In the genomic region with DNA sequence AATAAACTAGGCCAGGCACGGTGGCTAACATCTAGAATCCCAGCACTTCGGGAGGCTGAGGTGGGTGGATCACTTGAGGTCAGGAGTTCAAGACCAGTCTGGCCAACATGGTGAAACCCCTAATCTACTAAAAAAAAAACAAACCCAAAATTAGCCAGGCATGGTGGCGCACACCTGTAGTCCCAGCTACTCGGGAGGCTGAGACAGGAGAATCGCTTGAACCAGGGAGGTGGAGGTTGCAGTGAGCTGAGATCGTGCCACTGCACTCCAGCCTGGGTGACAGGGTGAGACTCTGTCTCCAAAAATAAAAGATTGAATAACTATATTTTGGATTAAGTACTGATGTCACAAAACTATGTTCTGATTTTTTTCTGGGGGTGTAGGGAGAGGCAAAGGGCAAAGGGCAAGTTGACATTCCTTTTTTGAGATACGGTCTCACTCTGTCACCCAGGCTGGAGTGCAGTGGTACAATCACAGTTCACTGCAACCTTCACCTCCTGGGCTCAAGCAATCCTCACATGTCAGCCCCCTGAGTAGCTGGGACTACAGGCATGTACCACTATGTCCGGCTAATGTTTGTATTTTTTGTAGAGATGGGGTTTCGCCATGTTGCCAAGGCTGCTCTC, we compare ENCODE assay signal across 8 cellular contexts.
DNase-seq lines count a peak whose midpoint lies in the region; ATAC-seq, FAIRE-seq and TF ChIP-seq lines count a peak whose summit lies in the region.
"Not testable (repeated sequence)": the region's sequence is repeated elsewhere in the genome, so short reads cannot be mapped to it uniquely, and the experiment has no call there.

No MANE protein-coding gene starts in this region.

- not testable (repeated sequence) for H3K79me1 ChIP-seq in mesenchymal stem cell (replicated peaks; ENCODE audit: low read length, poor library complexity, severe bottlenecking); neuronal stem cell (ENCODE audit: low read depth, low read length)

- peak overlapping the region; percentile 94 to 99 for H3K18ac ChIP-seq in mesenchymal stem cell (ENCODE audit: low read depth in 1 of 2, low read length in 2 of 2)
- H3K18ac ChIP-seq in neuronal stem cell (ENCODE audit: low read length): not testable (repeated sequence)

- peak overlapping the region; percentile 100 for H3K4ac ChIP-seq in mesenchymal stem cell (ENCODE audit: low read depth in 1 of 2, low read length in 2 of 2)
- H3K4ac ChIP-seq in neuronal stem cell (ENCODE audit: low read length): not testable (repeated sequence)

- not testable (repeated sequence) for H2AFZ ChIP-seq in PC-9; astrocyte (ENCODE audit: low read depth, low read length); fibroblast of lung (ENCODE audit: low read length); mesenchymal stem cell (ENCODE audit: low read depth, low read length); neuronal stem cell (ENCODE audit: low read length)

- H2BK120ac ChIP-seq in mesenchymal stem cell (ENCODE audit: low read depth, low read length) (peak overlapping the region; percentile 98), neuronal stem cell (ENCODE audit: low read depth, low read length) (peak overlapping the region; percentile 4)

- H3K36me3 Mint-ChIP-seq in Caco-2 (ENCODE audit: insufficient read depth, unreplicated experiment): peaks cover 12% of the 10 kb centered on the region
- not testable (repeated sequence) for H3K36me3 Mint-ChIP-seq in astrocyte (ENCODE audit: low read depth, unreplicated experiment)

- H2AK5ac ChIP-seq in mesenchymal stem cell (ENCODE audit: low read length, severe bottlenecking): peak overlapping the region; percentile 99
- H2AK5ac ChIP-seq in neuronal stem cell (ENCODE audit: low read depth, low read length): not testable (repeated sequence)

- H3K36me3 ChIP-seq in Caco-2 (ENCODE audit: control insufficient read depth, insufficient read depth, low read length); PC-9 (ENCODE audit: low read depth); astrocyte (ENCODE audit: insufficient read depth, low read length); fibroblast of lung (ENCODE audit: control insufficient read depth, insufficient read depth, low read length); mesenchymal stem cell (ENCODE audit: control insufficient read depth in 1 of 2, insufficient read depth in 2 of 2, low read depth in 1 of 2, low read length in 2 of 2); neuronal stem cell (replicated peaks in 1 of 2; ENCODE audit: control insufficient read depth in 2 of 2, insufficient read depth in 2 of 2, low read length in 2 of 2); upper lobe of left lung: not testable (repeated sequence)

- not testable (repeated sequence) for ATAC-seq in A549; upper lobe of left lung (ENCODE audit: low FRiP score in 2 of 2)

- peak overlapping the region; percentile 92 for H4K8ac ChIP-seq in mesenchymal stem cell (ENCODE audit: low read length)
- H4K8ac ChIP-seq in neuronal stem cell (ENCODE audit: low read depth, low read length): not testable (repeated sequence)

- peak overlapping the region; percentile 57 for H2BK15ac ChIP-seq in mesenchymal stem cell (ENCODE audit: low read depth, poor library complexity, severe bottlenecking)
- H2BK15ac ChIP-seq in neuronal stem cell (ENCODE audit: low read length): not testable (repeated sequence)

- H3K23ac ChIP-seq in mesenchymal stem cell (ENCODE audit: low read length in 2 of 2); neuronal stem cell (ENCODE audit: low read depth, low read length, poor library complexity): not testable (repeated sequence)

- not testable (repeated sequence) for TF ChIP-seq EP300 in A549 (IDR thresholded peaks at IDR 0.05); upper lobe of left lung (IDR thresholded peaks at IDR 0.05)

- peak overlapping the region; percentile 75 for H3K4me2 ChIP-seq in A549
- H3K4me2 ChIP-seq in PC-9: peak overlapping the region; percentile 36
- peak overlapping the region; percentile 71 for H3K4me2 ChIP-seq in astrocyte (ENCODE audit: low read length)
- not testable (repeated sequence) for H3K4me2 ChIP-seq in fibroblast of lung (ENCODE audit: extremely low read depth, insufficient read depth, low read length); mesenchymal stem cell (ENCODE audit: low read length, poor library complexity, severe bottlenecking); neuronal stem cell (ENCODE audit: insufficient read depth, low read length, poor library complexity, severe bottlenecking)

- DNase-seq in A549 (ENCODE audit: low read depth in 1 of 2, low spot score in 1 of 2); Caco-2; PC-9; astrocyte (ENCODE audit: low read depth); fibroblast of lung (ENCODE audit: low read depth in 2 of 2); mesenchymal stem cell; neuronal stem cell (ENCODE audit: low spot score); upper lobe of left lung: not testable (repeated sequence)

- H4K91ac ChIP-seq in mesenchymal stem cell (ENCODE audit: low read length): peak overlapping the region; percentile 99
- H4K91ac ChIP-seq in neuronal stem cell (ENCODE audit: low read depth, low read length, poor library complexity): not testable (repeated sequence)

- CTCF ChIA-PET in A549 (lab: Yijun Ruan, JAX) (interaction anchor here (0.6 to 1.2 kb wide), 4 partner anchors 23 to 96 kb away, joined by 3 to 5 read pairs (median 4); no protein-coding TSS in a partner anchor), Caco-2 (lab: Charles Lee) (interaction anchor here (0.6 kb wide), 1 partner anchor 16 kb away, joined by 3 read pairs; no protein-coding TSS in a partner anchor), PC-9 (lab: Charles Lee) (interaction anchor here (0.6 kb wide), 1 partner anchor 743 kb away, joined by 3 read pairs; no protein-coding TSS in a partner anchor)

- H3K9ac ChIP-seq in astrocyte (ENCODE audit: low read length) (peak overlapping the region; percentile 34), mesenchymal stem cell (ENCODE audit: low read length) (peak overlapping the region; percentile 60)
- not testable (repeated sequence) for H3K9ac ChIP-seq in fibroblast of lung (ENCODE audit: insufficient read depth, low read length); neuronal stem cell (ENCODE audit: low read depth, low read length, poor library complexity)

- H3K27me3 ChIP-seq in Caco-2 (replicated peaks; ENCODE audit: control insufficient read depth, insufficient read depth, low read length); PC-9 (ENCODE audit: insufficient read depth, low read depth); astrocyte (ENCODE audit: insufficient read depth, low read length); fibroblast of lung (ENCODE audit: control insufficient read depth, insufficient read depth, low read length); mesenchymal stem cell (ENCODE audit: control insufficient read depth in 1 of 2, insufficient read depth in 1 of 2, low read length in 2 of 2); neuronal stem cell (ENCODE audit: control insufficient read depth in 3 of 3, insufficient read depth in 3 of 3, low read depth in 1 of 3, low read length in 3 of 3); upper lobe of left lung: not testable (repeated sequence)

- POLR2A ChIA-PET in A549 (lab: Yijun Ruan, JAX); Caco-2 (lab: Charles Lee); PC-9 (lab: Charles Lee; ENCODE audit: unreplicated experiment): not testable (repeated sequence)

- not testable (repeated sequence) for FAIRE-seq in A549 (lab: Jason Lieb, UNC); astrocyte (lab: Jason Lieb, UNC)

- H3K27ac Mint-ChIP-seq in Caco-2 (ENCODE audit: unreplicated experiment): peak overlapping the region; percentile 99
- not testable (repeated sequence) for H3K27ac Mint-ChIP-seq in astrocyte (ENCODE audit: unreplicated experiment)

- not testable (repeated sequence) for TF ChIP-seq RAD21 in A549 (conservative IDR thresholded peaks at IDR 0.05 in 1 of 2, IDR thresholded peaks at IDR 0.05 in 1 of 2)

- H3K4me3 ChIP-seq in A549; Caco-2 (ENCODE audit: low read depth, low read length); PC-9; astrocyte (ENCODE audit: insufficient read depth, low read depth, low read length); fibroblast of lung (replicated peaks in 1 of 4; ENCODE audit: control extremely low read depth in 1 of 4, insufficient read depth in 1 of 4, low read depth in 3 of 4, low read length in 4 of 4); mesenchymal stem cell (ENCODE audit: insufficient read depth in 1 of 2, low read depth in 1 of 2, low read length in 2 of 2); neuronal stem cell (ENCODE audit: low read length in 2 of 2); upper lobe of left lung: not testable (repeated sequence)

- not testable (repeated sequence) for H3K79me2 ChIP-seq in PC-9 (ENCODE audit: low read depth); astrocyte (ENCODE audit: insufficient read depth, low read length); fibroblast of lung (ENCODE audit: control insufficient read depth, insufficient read depth, low read length)

- H3K4me1 Mint-ChIP-seq in Caco-2 (ENCODE audit: low read depth, unreplicated experiment) (peaks cover 21% of the 10 kb centered on the region), astrocyte (ENCODE audit: low read depth, unreplicated experiment) (peaks cover 20% of the 10 kb centered on the region)

- intact Hi-C loops in Caco-2 (cut with micrococcal nuclease; ENCODE audit: unreplicated experiment): loop anchor here (5.0 kb wide), 1 partner anchor 80 kb away; no protein-coding TSS in a partner anchor
- intact Hi-C loops in PC-9 (cut with micrococcal nuclease; ENCODE audit: unreplicated experiment): loop anchor here (2.0 kb wide), 1 partner anchor 20 kb away; no protein-coding TSS in a partner anchor

- H4K20me1 ChIP-seq in PC-9 (ENCODE audit: insufficient read depth); astrocyte (ENCODE audit: insufficient read depth, low read length); fibroblast of lung (ENCODE audit: control insufficient read depth, extremely low read depth, insufficient read depth, low read length): not testable (repeated sequence)

- not testable (repeated sequence) for H3K9me3 Mint-ChIP-seq in Caco-2 (ENCODE audit: unreplicated experiment); astrocyte (ENCODE audit: unreplicated experiment)

- H3K4me3 Mint-ChIP-seq in Caco-2 (ENCODE audit: unreplicated experiment): peak overlapping the region; percentile 65
- not testable (repeated sequence) for H3K4me3 Mint-ChIP-seq in astrocyte (ENCODE audit: unreplicated experiment)

- H3K27ac ChIP-seq in A549 (peak overlapping the region; percentile 90 to 96), PC-9 (peak overlapping the region; percentile 84), astrocyte (ENCODE audit: low read depth, low read length) (peak overlapping the region; percentile 71), fibroblast of lung (ENCODE audit: insufficient read depth, low read length) (peak overlapping the region; percentile 78), mesenchymal stem cell (ENCODE audit: low read length, poor library complexity, severe bottlenecking) (peak overlapping the region; percentile 94), upper lobe of left lung (peak overlapping the region in 3 of 4 donors; percentile 67 to 70 (median 69))
- H3K27ac ChIP-seq in neuronal stem cell (replicated peaks; ENCODE audit: low read length): not testable (repeated sequence)

- not testable (repeated sequence) for BruUV-seq in Caco-2 (replicated peaks; lab: Mats Ljungman, UMichigan); PC-9 (replicated peaks; lab: Mats Ljungman, UMichigan)

- peak overlapping the region; percentile 91 to 99 for H2BK12ac ChIP-seq in mesenchymal stem cell (ENCODE audit: low read length in 2 of 2)
- not testable (repeated sequence) for H2BK12ac ChIP-seq in neuronal stem cell (ENCODE audit: low read length)

- H3K27me3 Mint-ChIP-seq in Caco-2 (ENCODE audit: insufficient read depth, unreplicated experiment); astrocyte (ENCODE audit: low read depth, unreplicated experiment): not testable (repeated sequence)

- peak overlapping the region in 1 of 2 experiments; percentile 55 for H3K14ac ChIP-seq in mesenchymal stem cell (ENCODE audit: low read length in 2 of 2)
- H3K14ac ChIP-seq in neuronal stem cell (ENCODE audit: low read length): not testable (repeated sequence)

- TF ChIP-seq CTCF in A549 (IDR thresholded peaks at IDR 0.05); Caco-2 (IDR thresholded peaks at IDR 0.05; ENCODE audit: insufficient read depth in 1 of 2, low read depth in 1 of 2, low read length in 1 of 2, severe bottlenecking in 1 of 2, unreplicated experiment in 1 of 2); PC-9 (conservative IDR thresholded peaks at IDR 0.05); astrocyte (IDR thresholded peaks at IDR 0.05; ENCODE audit: insufficient read depth, low read depth, low read length); fibroblast of lung (conservative IDR thresholded peaks at IDR 0.05 in 1 of 2, IDR thresholded peaks at IDR 0.05 in 1 of 2; ENCODE audit: low read depth in 1 of 2, low read length in 2 of 2); upper lobe of left lung (IDR thresholded peaks at IDR 0.05): not testable (repeated sequence)

- not testable (repeated sequence) for H2BK5ac ChIP-seq in mesenchymal stem cell (ENCODE audit: low read depth, low read length, poor library complexity, severe bottlenecking); neuronal stem cell (ENCODE audit: low read length)

- not testable (repeated sequence) for H3K9me3 ChIP-seq in A549; Caco-2; PC-9 (ENCODE audit: insufficient read depth, low read depth); astrocyte (ENCODE audit: insufficient read depth, low read depth, low read length); fibroblast of lung (ENCODE audit: control insufficient read depth, insufficient read depth, low read depth, low read length); mesenchymal stem cell (ENCODE audit: control insufficient read depth, low read length); neuronal stem cell (replicated peaks in 1 of 2; ENCODE audit: control insufficient read depth in 2 of 2, insufficient read depth in 1 of 2, low read depth in 1 of 2, low read length in 2 of 2); upper lobe of left lung

- peaks cover 40% of the 10 kb centered on the region for H3K4me1 ChIP-seq in A549
- H3K4me1 ChIP-seq in Caco-2: peaks cover 33% of the 10 kb centered on the region
- H3K4me1 ChIP-seq in PC-9 (replicated peaks; ENCODE audit: insufficient read depth): peaks cover 34% of the 10 kb centered on the region
- peaks cover 17% of the 10 kb centered on the region for H3K4me1 ChIP-seq in astrocyte (ENCODE audit: insufficient read depth, low read length)
- H3K4me1 ChIP-seq in fibroblast of lung (ENCODE audit: control insufficient read depth, extremely low read depth, insufficient read depth, low read length): peaks cover 12% of the 10 kb centered on the region
- H3K4me1 ChIP-seq in mesenchymal stem cell (ENCODE audit: control insufficient read depth, insufficient read depth, low read depth, low read length): not testable (repeated sequence)
- peaks cover 8 to 14% of the 10 kb centered on the region in 2 donors for H3K4me1 ChIP-seq in neuronal stem cell (ENCODE audit: control insufficient read depth in 2 of 2, insufficient read depth in 1 of 2, low read depth in 1 of 2, low read length in 2 of 2)
- H3K4me1 ChIP-seq in upper lobe of left lung: peaks cover 11 to 24% (median 18%) of the 10 kb centered on the region in 4 donors

- peaks cover 32% of the 10 kb centered on the region for H3F3A ChIP-seq in PC-9 (ENCODE audit: insufficient read depth, low read depth)

- H3K9me2 ChIP-seq in PC-9 (ENCODE audit: insufficient read depth): not testable (repeated sequence)

- TF ChIP-seq POLR2A in A549 (IDR thresholded peaks at IDR 0.05; ENCODE audit: low read length); upper lobe of left lung (IDR thresholded peaks at IDR 0.05): not testable (repeated sequence)

- 91% methylated on average over 9 of the region's 9 CpGs for WGBS in A549 (ENCODE audit: missing lambda C conversion rate)
- 96% methylated on average over 7 of the region's 9 CpGs for WGBS in mesenchymal stem cell
- no CpG with 5 or more reads among the region's 9 CpGs for WGBS in neuronal stem cell (ENCODE audit: extremely low coverage in 2 of 2, insufficient read length in 2 of 2, insufficient replicate concordance in 1 of 2), 2 donors
- 91 to 93% methylated on average over 7 to 9 of the region's 9 CpGs for WGBS in upper lobe of left lung, 2 donors
